In the genomic region with DNA sequence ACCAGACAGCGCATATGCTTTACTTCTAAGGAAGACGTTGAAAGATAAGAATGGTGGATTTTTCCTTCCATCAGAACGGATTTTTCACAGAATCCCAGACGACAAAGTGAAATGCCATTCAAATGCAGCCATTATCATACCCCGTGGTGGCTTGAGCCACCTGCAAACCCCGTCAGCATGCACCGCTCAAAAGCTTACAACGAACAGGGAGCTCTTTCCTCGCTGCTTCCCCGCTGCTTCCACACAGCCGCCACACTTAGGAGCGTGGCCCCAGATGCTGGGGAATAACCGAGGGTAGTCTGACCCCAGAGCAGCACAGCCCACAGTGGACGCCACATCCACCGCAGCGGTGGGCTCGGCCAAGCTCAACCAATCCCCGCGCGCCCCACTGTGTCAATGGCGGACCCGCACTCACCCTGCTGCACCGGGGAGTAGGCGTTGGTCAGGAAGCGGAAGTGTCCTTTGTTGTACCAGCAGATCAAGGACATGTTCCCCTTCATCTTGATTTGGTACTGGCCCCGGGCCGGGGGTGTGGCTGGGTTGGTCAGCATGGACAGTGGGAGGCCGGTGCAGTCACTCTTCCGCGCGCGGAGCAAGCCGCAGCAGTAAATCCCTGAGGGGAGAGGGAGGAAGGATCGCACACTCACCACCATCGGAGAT, we compare ENCODE assay signal across 15 cellular contexts.
DNase-seq lines count a peak whose midpoint lies in the region; ATAC-seq and TF ChIP-seq lines count a peak whose summit lies in the region.
"Had no signal": no experiment of that assay in that cellular context is flagged by ENCODE, and none has a peak within 500 bp of the region (broad histone marks: within the 10 kb centered on the region; RNA-seq: fewer than 3 reads in every experiment).

No MANE protein-coding gene starts in this region.

- peak; percentile 7 for ATAC-seq in upper lobe of right lung
- no peak for ATAC-seq in HG02642 (IDR thresholded peaks at IDR 0.05; ENCODE audit: poor library complexity, unreplicated experiment)
- no peak for ATAC-seq in activated naive CD8-positive, alpha-beta T cell treated with anti-CD3 and anti-CD28 coated beads, Interleukin-2, amount 50 U/mL, for 24 hours
- ATAC-seq: left lobe of liver, T-helper 17 cell had no signal

- no peaks in the 10 kb centered on the region for H3K9me3 ChIP-seq in upper lobe of right lung
- H3K9me3 ChIP-seq: BE2C had no signal

- peaks cover 57% of the 10 kb centered on the region for H3K4me1 Mint-ChIP-seq in nephron
- H3K4me1 Mint-ChIP-seq in activated naive CD8-positive, alpha-beta T cell treated with anti-CD3 and anti-CD28 coated beads, Interleukin-2, amount 50 U/mL, for 24 hours, result peaks cover 9% of the 10 kb centered on the region

- peaks cover 3% of the 10 kb centered on the region for H3K36me3 Mint-ChIP-seq in nephron (ENCODE audit: low read depth)
- no peaks in the 10 kb centered on the region for H3K36me3 Mint-ChIP-seq in activated naive CD8-positive, alpha-beta T cell treated with anti-CD3 and anti-CD28 coated beads, Interleukin-2, amount 50 U/mL, for 24 hours (ENCODE audit: low read depth)

- DNase-seq in upper lobe of right lung (no peak), GM19240 (ENCODE audit: insufficient read length, low spot score) (no peak)
- DNase-seq in activated naive CD8-positive, alpha-beta T cell treated with anti-CD3 and anti-CD28 coated beads, Interleukin-2, amount 50 U/mL, for 24 hours, result no peak
- DNase-seq: activated CD8-positive, alpha-beta memory T cell treated with anti-CD3 and anti-CD28 coated beads for 24 hours; BE2C; MM.1S; NCI-H187; NCI-H524 treated with DMSO at 0.1 percent for 48 hours; SHP77 treated with DMSO at 0.1 percent for 48 hours; T-helper 17 cell had no signal

- no peaks in the 10 kb centered on the region for H3K9me3 Mint-ChIP-seq in nephron
- no peaks in the 10 kb centered on the region for H3K9me3 Mint-ChIP-seq in activated naive CD8-positive, alpha-beta T cell treated with anti-CD3 and anti-CD28 coated beads, Interleukin-2, amount 50 U/mL, for 24 hours

- H3K27me3 ChIP-seq in upper lobe of right lung, result no peaks in the 10 kb centered on the region
- H3K27me3 ChIP-seq: BE2C had no signal

- no peaks in the 10 kb centered on the region for H3K36me3 ChIP-seq in upper lobe of right lung
- H3K36me3 ChIP-seq: BE2C had no signal

- intact Hi-C loops in upper lobe of right lung (cut with DNase I), result no loop called here

- no peaks in the 10 kb centered on the region for H3K27me3 Mint-ChIP-seq in nephron (ENCODE audit: low read depth)
- H3K27me3 Mint-ChIP-seq in activated naive CD8-positive, alpha-beta T cell treated with anti-CD3 and anti-CD28 coated beads, Interleukin-2, amount 50 U/mL, for 24 hours, result peaks cover 15% of the 10 kb centered on the region

- peak overlapping the region; percentile 78 to 88 (median 85) for H3K4me3 Mint-ChIP-seq in nephron
- no peak overlapping the region for H3K4me3 Mint-ChIP-seq in activated naive CD8-positive, alpha-beta T cell treated with anti-CD3 and anti-CD28 coated beads, Interleukin-2, amount 50 U/mL, for 24 hours
- H3K4me3 Mint-ChIP-seq: T-helper 17 cell had no signal

- peak overlapping the region; percentile 70 to 88 (median 86) for H3K27ac Mint-ChIP-seq in nephron
- no peak overlapping the region for H3K27ac Mint-ChIP-seq in activated naive CD8-positive, alpha-beta T cell treated with anti-CD3 and anti-CD28 coated beads, Interleukin-2, amount 50 U/mL, for 24 hours
- H3K27ac Mint-ChIP-seq: T-helper 17 cell had no signal

- peak overlapping the region; percentile 25 for H3K4me3 ChIP-seq in iPS-11a (ENCODE audit: low read depth, low read length)
- H3K4me3 ChIP-seq in upper lobe of right lung, result no peak overlapping the region

- H3K4me1 ChIP-seq in upper lobe of right lung, result no peaks in the 10 kb centered on the region
- H3K4me1 ChIP-seq: BE2C had no signal

- TF ChIP-seq CTCF in nephron (IDR thresholded peaks at IDR 0.05; ENCODE audit: unreplicated experiment in 3 of 3) (no peak), upper lobe of right lung (IDR thresholded peaks at IDR 0.05) (no peak)

- peak overlapping the region; percentile 3 for H3K27ac ChIP-seq in angular gyrus (ENCODE audit: low read depth, low read length)
- no peak overlapping the region for H3K27ac ChIP-seq in upper lobe of right lung
